In genomic region chr1:220579317-220579716, GRCh38 we compare ENCODE assay signal across 19 cellular contexts. TPM values are rescaled to one million over a fixed set of nuclear protein-coding genes. Genes with fewer than 3 reads are reported as not detected.
DNase-seq lines count a peak whose midpoint lies in the region; ATAC-seq and TF ChIP-seq lines count a peak whose summit lies in the region.
"Had no signal": no experiment of that assay in that cellular context is flagged by ENCODE, and none has a peak within 500 bp of the region (broad histone marks: within the 10 kb centered on the region; RNA-seq: fewer than 3 reads in every experiment).

No MANE protein-coding gene starts in this region.

- DNase-seq in G401 (ENCODE audit: low spot score) (peak; percentile 19), LNCaP clone FGC (ENCODE audit: low read depth) (peak; percentile 31), mammary epithelial cell (peak; percentile 93), esophagus squamous epithelium (lab: John Stamatoyannopoulos, UW) (no peak), uterus (no peak), HuH-7.5 (ENCODE audit: low spot score) (no peak)
- DNase-seq in stimulated activated CD4-positive, alpha-beta T cell treated with anti-CD3 and anti-CD28 coated beads, Interleukin-2, amount 100 ng/mL, for 48 hours: no peak
- DNase-seq: Caco-2; CD4-positive, CD25-positive, alpha-beta regulatory T cell; GDM1; KG1; NCI-H1436; NCI-H187 treated with DMSO at 0.1 percent for 48 hours; NCI-H524 treated with DMSO at 0.1 percent for 48 hours; PC-3; SHP77 had no signal

- CTCF ChIA-PET in mammary epithelial cell (lab: Charles Lee; ENCODE audit: low non-redundant PET): no interaction called here

- no peaks in the 10 kb centered on the region for H3K4me1 ChIP-seq in mammary epithelial cell (ENCODE audit: insufficient read depth, low read length)
- peaks cover 0 to 27% (median 8%) of the 10 kb centered on the region in 3 donors for H3K4me1 ChIP-seq in esophagus squamous epithelium
- H3K4me1 ChIP-seq in uterus: no peaks in the 10 kb centered on the region
- H3K4me1 ChIP-seq: Caco-2, HAP-1 had no signal

- no peak overlapping the region for H3K9ac ChIP-seq in mammary epithelial cell (ENCODE audit: insufficient read depth, low read length)

- WGBS in mammary epithelial cell (ENCODE audit: low coverage, missing lambda C conversion rate): 8% methylated on average over 6 of the region's 6 CpGs
- 31 to 46% methylated on average over 6 of the region's 6 CpGs for WGBS in esophagus squamous epithelium, 2 donors

- peak overlapping the region; percentile 51 for H3K27ac ChIP-seq in mammary epithelial cell (ENCODE audit: insufficient read depth, low read depth, low read length)
- peak overlapping the region in 3 of 4 donors; percentile 4 to 44 (median 43) for H3K27ac ChIP-seq in esophagus squamous epithelium
- H3K27ac ChIP-seq in uterus: no peak overlapping the region

- H2AFZ ChIP-seq in mammary epithelial cell (ENCODE audit: low read depth, low read length): no peak overlapping the region
- H2AFZ ChIP-seq: GM23338 had no signal

- H3K36me3 ChIP-seq in mammary epithelial cell (ENCODE audit: insufficient read depth, low read length) (peaks cover 5% of the 10 kb centered on the region), esophagus squamous epithelium (no peaks in the 10 kb centered on the region), uterus (no peaks in the 10 kb centered on the region)
- H3K36me3 ChIP-seq: HAP-1 had no signal

- peak overlapping the region; percentile 17 for H3K4me2 ChIP-seq in mammary epithelial cell (ENCODE audit: insufficient read depth, low read depth, low read length)
- H3K4me2 ChIP-seq: GM23338 had no signal

- dilution Hi-C loops in mammary epithelial cell (cut with HindIII; ENCODE audit: low sequenced_read_pairs): no loop called here

- no peak overlapping the region for H3K4me3 ChIP-seq in LNCaP clone FGC (ENCODE audit: low read depth, low read length)
- H3K4me3 ChIP-seq in mammary epithelial cell (replicated peaks in 1 of 3; ENCODE audit: insufficient read depth in 1 of 3, low read depth in 2 of 3, low read length in 3 of 3): no peak overlapping the region
- no peak overlapping the region for H3K4me3 ChIP-seq in esophagus squamous epithelium
- no peak overlapping the region for H3K4me3 ChIP-seq in uterus
- H3K4me3 ChIP-seq: GM23338, HAP-1 had no signal

- H3K79me2 ChIP-seq in mammary epithelial cell (ENCODE audit: insufficient read depth, low read length): peaks cover 5% of the 10 kb centered on the region

- in situ Hi-C loops in G401 (cut with HindIII; ENCODE audit: low sequenced_read_pairs): no loop called here
- in situ Hi-C loops in mammary epithelial cell (cut with MboI; ENCODE audit: low sequenced_read_pairs in 2 of 2): no loop called here

- intact Hi-C loops in mammary epithelial cell (cut with micrococcal nuclease) (no loop called here), esophagus squamous epithelium (cut with DNase I) (no loop called here), uterus (cut with DNase I; ENCODE audit: low total_unique reads) (no loop called here)

- no peak for TF ChIP-seq CTCF in LNCaP clone FGC (IDR thresholded peaks at IDR 0.05; ENCODE audit: control insufficient read depth, extremely low read depth, insufficient read depth)
- no peak for TF ChIP-seq CTCF in mammary epithelial cell (conservative IDR thresholded peaks at IDR 0.05 in 1 of 2, IDR thresholded peaks at IDR 0.05 in 1 of 2; ENCODE audit: extremely low read depth in 1 of 2, insufficient read depth in 1 of 2, low read depth in 1 of 2, low read length in 2 of 2)
- no peak for TF ChIP-seq CTCF in esophagus squamous epithelium (IDR thresholded peaks at IDR 0.05)
- no peak for TF ChIP-seq CTCF in uterus (IDR thresholded peaks at IDR 0.05)

- no peaks in the 10 kb centered on the region for H4K20me1 ChIP-seq in mammary epithelial cell (ENCODE audit: insufficient read depth, low read length)

- TF ChIP-seq POLR2A in esophagus squamous epithelium (IDR thresholded peaks at IDR 0.05): no peak
- TF ChIP-seq POLR2A in uterus (IDR thresholded peaks at IDR 0.05): no peak

- no peak for ATAC-seq in HG03108 (IDR thresholded peaks at IDR 0.05; ENCODE audit: unreplicated experiment)
- ATAC-seq: GM23338, PC-3 had no signal

- H3K27me3 ChIP-seq in mammary epithelial cell (ENCODE audit: insufficient read depth, low read length) (no peaks in the 10 kb centered on the region), esophagus squamous epithelium (no peaks in the 10 kb centered on the region), uterus (no peaks in the 10 kb centered on the region)

- BruUV-seq in mammary epithelial cell (replicated peaks; lab: Mats Ljungman, UMichigan): no TSS peak

- no peaks in the 10 kb centered on the region for H3K9me3 ChIP-seq in mammary epithelial cell (replicated peaks; ENCODE audit: insufficient read depth, low read length)
- peaks cover 0 to 12% (median 3%) of the 10 kb centered on the region in 3 donors for H3K9me3 ChIP-seq in esophagus squamous epithelium
- peaks cover 0 to 1% of the 10 kb centered on the region in 2 donors for H3K9me3 ChIP-seq in uterus

RNA-seq across cellular contexts. Expression of gene MARK1, which starts 51.4 kb away (rescaled TPM):
- 4.0 and 6.4 TPM in 2 replicates for total RNA-seq in G401 (2014; rRNA removed; shearing (Covaris generic))
- total RNA-seq in mammary epithelial cell (10 to 100 TPM in 1 of 2 donors, 1 to 10 TPM in 1; 9.3 to 14.7 TPM), esophagus squamous epithelium (10 to 100 TPM in 1 of 4 donors, 1 to 10 TPM in 3; 3.9 to 11.3 (median 6.6) TPM), uterus (10 to 100 TPM in 2 of 4 donors, 1 to 10 TPM in 2; 3.2 to 14.9 (median 11.0) TPM)
- polyA plus RNA-seq in mammary epithelial cell: 5.0 TPM
- polyA minus RNA-seq in mammary epithelial cell: 5.9 TPM
- total RNA-seq: CD4-positive, CD25-positive, alpha-beta regulatory T cell had no signal

Comparison
In these comparisons a context has a peak if more than half of its experiments do, and no peak if none do; other contexts are left out.
1. DNase-seq: peak in G401 (single experiment), LNCaP clone FGC (single experiment) and mammary epithelial cell (single experiment); none in esophagus squamous epithelium (single experiment), uterus (0 of 2), stimulated activated CD4-positive, alpha-beta T cell treated with anti-CD3 and anti-CD28 coated beads, Interleukin-2, amount 100 ng/mL, for 48 hours (0 of 2) and HuH-7.5 (single experiment).
2. H3K27ac ChIP-seq: peak in mammary epithelial cell (single experiment) and esophagus squamous epithelium (3 of 4); none in uterus (0 of 2).